ENCODE assay signal across 19 cellular contexts in genomic region chr13:92767468-92767867, GRCh38.
DNase-seq lines count a peak whose midpoint lies in the region; ATAC-seq, FAIRE-seq and TF ChIP-seq lines count a peak whose summit lies in the region.
"Had no signal": no experiment of that assay in that cellular context is flagged by ENCODE, and none has a peak within 500 bp of the region (broad histone marks: within the 10 kb centered on the region; RNA-seq: fewer than 3 reads in every experiment).

No MANE protein-coding gene starts in this region.

- no TSS peak for BruUV-seq in GM12878 (replicated peaks; lab: Mats Ljungman, UMichigan)

- no peaks in the 10 kb centered on the region for H3K79me2 ChIP-seq in GM23248 (ENCODE audit: insufficient read depth)
- no peaks in the 10 kb centered on the region for H3K79me2 ChIP-seq in GM12878 (ENCODE audit: control insufficient read depth, insufficient read depth, low read length)

- H3K27ac ChIP-seq in GM23248 = no peak overlapping the region
- H3K27ac ChIP-seq in GM12878 (ENCODE audit: control insufficient read depth, insufficient read depth) = no peak overlapping the region
- H3K27ac ChIP-seq in naive thymus-derived CD4-positive, alpha-beta T cell (ENCODE audit: low read depth, low read length) = no peak overlapping the region

- CTCF ChIA-PET in GM12878 (lab: Yijun Ruan, JAX) = no interaction called here
- CTCF ChIA-PET in naive thymus-derived CD4-positive, alpha-beta T cell (lab: Charles Lee) = no interaction called here

- POLR2A ChIA-PET in GM12878 (lab: Charles Lee) = no interaction called here
- POLR2A ChIA-PET in naive thymus-derived CD4-positive, alpha-beta T cell (lab: Charles Lee) = interaction anchor here (0.5 kb wide), 1 partner anchor 391 kb away, joined by 3 read pairs; no protein-coding TSS in a partner anchor

- RAD21 ChIA-PET in GM12878 (lab: Charles Lee; ENCODE audit: unreplicated experiment) = no interaction called here

- no peaks in the 10 kb centered on the region for H3K36me3 Mint-ChIP-seq in naive thymus-derived CD4-positive, alpha-beta T cell

- SMC1A ChIA-PET in GM12878 (lab: Charles Lee; ENCODE audit: uncharacterized antibody, unreplicated experiment) = no interaction called here

- in situ Hi-C loops in GM23248 (cut with MboI) (no loop called here), GM12878 (cut with MboI) (no loop called here)

- H3K4me1 ChIP-seq in GM23248 (ENCODE audit: insufficient read depth) (no peaks in the 10 kb centered on the region), GM12878 (ENCODE audit: control insufficient read depth, insufficient read depth, low read length) (no peaks in the 10 kb centered on the region)
- H3K4me1 ChIP-seq in naive thymus-derived CD4-positive, alpha-beta T cell (ENCODE audit: control insufficient read depth in 2 of 2, insufficient read depth in 2 of 2, low read length in 2 of 2) = no peaks in the 10 kb centered on the region

- H3K4me3 ChIP-seq in GM23248 = peak overlapping the region; percentile 42; the same call in 1 of the 2 replicates
- no peak overlapping the region for H3K4me3 ChIP-seq in GM12878
- no peak overlapping the region for H3K4me3 ChIP-seq in naive thymus-derived CD4-positive, alpha-beta T cell (ENCODE audit: low read length)

- H3K27me3 ChIP-seq in GM23248 (replicated peaks; ENCODE audit: insufficient read depth) (no peaks in the 10 kb centered on the region), GM12878 (replicated peaks in 1 of 2; ENCODE audit: control insufficient read depth in 2 of 2, insufficient read depth in 2 of 2, low read length in 1 of 2) (no peaks in the 10 kb centered on the region)
- no peaks in the 10 kb centered on the region for H3K27me3 ChIP-seq in naive thymus-derived CD4-positive, alpha-beta T cell (ENCODE audit: control insufficient read depth in 2 of 2, insufficient read depth in 2 of 2, low read length in 2 of 2)

- peak overlapping the region; percentile 39 for H3K4me2 ChIP-seq in GM23248 (ENCODE audit: unreplicated experiment)
- no peak overlapping the region for H3K4me2 ChIP-seq in GM12878 (ENCODE audit: control insufficient read depth, insufficient read depth)
- H3K4me2 ChIP-seq: SK-N-SH had no signal

- H2AFZ ChIP-seq in GM23248 (peak overlapping the region; percentile 48), GM12878 (ENCODE audit: control insufficient read depth, low read depth, low read length) (no peak overlapping the region)

- H3K27ac Mint-ChIP-seq in naive thymus-derived CD4-positive, alpha-beta T cell = no peak overlapping the region
- H3K27ac Mint-ChIP-seq: CD4-positive, alpha-beta T cell had no signal

- H3K4me1 Mint-ChIP-seq in naive thymus-derived CD4-positive, alpha-beta T cell = no peaks in the 10 kb centered on the region

- no peak for TF ChIP-seq EP300 in GM12878 (IDR thresholded peaks at IDR 0.05; ENCODE audit: borderline replicate concordance in 1 of 2, control insufficient read depth in 1 of 2, low read depth in 2 of 2, low read length in 2 of 2)

- no peak overlapping the region for H3K9ac ChIP-seq in GM23248
- H3K9ac ChIP-seq in GM12878 (ENCODE audit: control insufficient read depth, insufficient read depth, low read length) = no peak overlapping the region
- H3K9ac ChIP-seq: SK-N-SH had no signal

- intact Hi-C loops in GM12878 (cut with micrococcal nuclease; ENCODE audit: unreplicated experiment) = no loop called here
- intact Hi-C loops in naive thymus-derived CD4-positive, alpha-beta T cell (cut with micrococcal nuclease) = no loop called here
- intact Hi-C loops in cardiac septum (cut with DNase I) = no loop called here

- no peak overlapping the region for H3K4me3 Mint-ChIP-seq in naive thymus-derived CD4-positive, alpha-beta T cell
- H3K4me3 Mint-ChIP-seq: CD4-positive, alpha-beta T cell had no signal

- H4K20me1 ChIP-seq in GM23248 (ENCODE audit: insufficient read depth) (no peaks in the 10 kb centered on the region), GM12878 (ENCODE audit: control insufficient read depth, insufficient read depth) (no peaks in the 10 kb centered on the region)

- H3K9me3 ChIP-seq in GM23248 (ENCODE audit: low read depth) = no peaks in the 10 kb centered on the region
- H3K9me3 ChIP-seq in GM12878 (replicated peaks; ENCODE audit: control insufficient read depth, insufficient read depth, low read length) = no peaks in the 10 kb centered on the region
- H3K9me3 ChIP-seq in naive thymus-derived CD4-positive, alpha-beta T cell (ENCODE audit: control insufficient read depth in 2 of 3, low read length in 3 of 3) = no peaks in the 10 kb centered on the region
- H3K9me3 ChIP-seq: SK-N-SH had no signal

- no peak for TF ChIP-seq POLR2A in GM12878 (IDR thresholded peaks at IDR 0.05; ENCODE audit: low read depth, low read length)

- no peaks in the 10 kb centered on the region for H3K27me3 Mint-ChIP-seq in naive thymus-derived CD4-positive, alpha-beta T cell
- H3K27me3 Mint-ChIP-seq: CD4-positive, alpha-beta T cell had no signal

- no peaks in the 10 kb centered on the region for H3F3A ChIP-seq in GM23248 (ENCODE audit: insufficient read depth)

- H3K9me2 ChIP-seq in GM23248 (ENCODE audit: insufficient read depth) = no peaks in the 10 kb centered on the region
- H3K9me2 ChIP-seq: SK-N-SH had no signal

- H3K9me3 Mint-ChIP-seq in naive thymus-derived CD4-positive, alpha-beta T cell = peaks cover 0 to 22% (median 6%) of the 10 kb centered on the region in 11 donors
- H3K9me3 Mint-ChIP-seq: CD4-positive, alpha-beta T cell had no signal

- TF ChIP-seq CTCF in GM12878 (IDR thresholded peaks at IDR 0.05 in 2 of 3, conservative IDR thresholded peaks at IDR 0.05 in 1 of 3; ENCODE audit: control insufficient read depth in 2 of 3, extremely low read depth in 1 of 3, insufficient read depth in 1 of 3, low read depth in 3 of 3, low read length in 3 of 3) = no peak

- WGBS in GM23248 (ENCODE audit: low coverage in 1 of 2, low lambda C conversion rate in 2 of 2, missing lambda C conversion rate in 2 of 2), 2 experiments = 24 to 27% methylated on average over 3 of the region's 3 CpGs
- 42% methylated on average over 3 of the region's 3 CpGs for WGBS in GM12878 (ENCODE audit: insufficient coverage, insufficient replicate concordance, low lambda C conversion rate, missing lambda C conversion rate)

- H3K36me3 ChIP-seq in GM23248 (ENCODE audit: low read depth) = no peaks in the 10 kb centered on the region
- H3K36me3 ChIP-seq in GM12878 (ENCODE audit: control insufficient read depth in 2 of 2, insufficient read depth in 2 of 2, low read length in 1 of 2) = no peaks in the 10 kb centered on the region
- no peaks in the 10 kb centered on the region for H3K36me3 ChIP-seq in naive thymus-derived CD4-positive, alpha-beta T cell (ENCODE audit: control insufficient read depth in 2 of 3, insufficient read depth in 3 of 3, low read length in 3 of 3)

- ATAC-seq in GM12878 = peak; percentile 48
- no peak for ATAC-seq in GM21381 (IDR thresholded peaks at IDR 0.05; ENCODE audit: unreplicated experiment)
- no peak for ATAC-seq in naive thymus-derived CD4-positive, alpha-beta T cell
- ATAC-seq: Right ventricle myocardium inferior had no signal

- no peak for TF ChIP-seq RAD21 in GM12878 (IDR thresholded peaks at IDR 0.05; ENCODE audit: insufficient read depth, low read depth, low read length)

- FAIRE-seq in A204.1 (lab: Jason Lieb, UNC) = peak; percentile 51
- FAIRE-seq in GM12878 (lab: Jason Lieb, UNC) = no peak
- FAIRE-seq: G401.6 had no signal

- DNase-seq in GM23248 (no peak), NCI-H2029 (lab: John Stamatoyannopoulos, UW) (peak; percentile 8), GM12878 (ENCODE audit: low read depth, low spot score) (no peak), SHP77 (lab: John Stamatoyannopoulos, UW) (no peak), cardiac septum (ENCODE audit: low spot score) (no peak)
- no peak for DNase-seq in naive thymus-derived CD4-positive, alpha-beta T cell
- DNase-seq: CD4-positive, alpha-beta T cell; DMS79 treated with DMSO at 0.1 percent for 48 hours; Karpas-422; MV-4-11; NCI-H1436; NCI-H2227 treated with DMSO at 0.1 percent for 48 hours; NCI-H526; SK-N-SH; T-helper 1 cell had no signal

TF ChIP-seq in GM12878, 131 proteins besides CTCF, POLR2A, EP300 and RAD21 (continues in another document):
- TF ChIP-seq SMAD1 (IDR thresholded peaks at IDR 0.05; ENCODE audit: low read depth, partially characterized antibody) (no peak), ZNF217 (IDR thresholded peaks at IDR 0.05) (no peak), CUX1 (IDR thresholded peaks at IDR 0.05; ENCODE audit: insufficient replicate concordance, low read depth, low read length) (no peak), CEBPB (IDR thresholded peaks at IDR 0.05; ENCODE audit: borderline replicate concordance in 1 of 2, low read depth in 2 of 2, low read length in 2 of 2) (no peak)
